3 cellular contexts compared by ENCODE assay signal in the genomic region with DNA sequence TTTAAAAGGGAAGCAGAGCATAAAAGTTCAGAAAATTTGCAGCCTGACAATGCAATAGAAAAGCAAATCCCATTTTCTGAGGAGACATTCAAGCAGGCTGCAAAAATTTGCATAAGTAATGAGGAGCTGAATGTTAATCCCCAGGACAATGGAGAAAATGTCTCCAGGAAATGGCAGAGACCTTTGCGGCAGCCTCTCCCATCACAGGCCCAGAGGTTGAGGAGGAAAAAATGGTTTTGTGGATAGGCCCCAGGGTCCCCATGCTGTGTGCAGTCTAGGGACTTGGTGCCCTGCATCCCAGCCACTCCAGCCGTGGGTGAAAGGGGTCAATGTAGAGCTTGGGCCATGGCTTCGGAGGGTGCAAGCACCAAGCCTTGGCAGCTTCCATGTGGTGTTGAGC.
TF ChIP-seq lines count a peak whose summit lies in the region.

No MANE protein-coding gene starts in this region.

TF ChIP-seq in A549, 52 proteins besides CTCF, POLR2A, EP300 and RAD21:
- TF ChIP-seq ZFP36 (IDR thresholded peaks at IDR 0.05; ENCODE audit: borderline replicate concordance, partially characterized antibody): peak; percentile 81
TF ChIP-seq in A549: peak in this region for 1; not testable (repeated sequence) for 51.

TF ChIP-seq in HEK293, 187 proteins besides CTCF, POLR2A, EP300 and RAD21:
- TF ChIP-seq ZNF585B (tag by site-specific recombination; IDR thresholded peaks at IDR 0.05) (peak; percentile 97), SETDB1 (IDR thresholded peaks at IDR 0.05; ENCODE audit: insufficient read length, low read length) (peak; percentile 39)
TF ChIP-seq in HEK293: peak in this region for 2; not testable (repeated sequence) for 185.

TF ChIP-seq in K562, 482 proteins besides CTCF, POLR2A, EP300 and RAD21:
- TF ChIP-seq ZFP36 (IDR thresholded peaks at IDR 0.05; ENCODE audit: low read depth, low read length, partially characterized antibody): peak; percentile 75
- TF ChIP-seq, protein P1, sequence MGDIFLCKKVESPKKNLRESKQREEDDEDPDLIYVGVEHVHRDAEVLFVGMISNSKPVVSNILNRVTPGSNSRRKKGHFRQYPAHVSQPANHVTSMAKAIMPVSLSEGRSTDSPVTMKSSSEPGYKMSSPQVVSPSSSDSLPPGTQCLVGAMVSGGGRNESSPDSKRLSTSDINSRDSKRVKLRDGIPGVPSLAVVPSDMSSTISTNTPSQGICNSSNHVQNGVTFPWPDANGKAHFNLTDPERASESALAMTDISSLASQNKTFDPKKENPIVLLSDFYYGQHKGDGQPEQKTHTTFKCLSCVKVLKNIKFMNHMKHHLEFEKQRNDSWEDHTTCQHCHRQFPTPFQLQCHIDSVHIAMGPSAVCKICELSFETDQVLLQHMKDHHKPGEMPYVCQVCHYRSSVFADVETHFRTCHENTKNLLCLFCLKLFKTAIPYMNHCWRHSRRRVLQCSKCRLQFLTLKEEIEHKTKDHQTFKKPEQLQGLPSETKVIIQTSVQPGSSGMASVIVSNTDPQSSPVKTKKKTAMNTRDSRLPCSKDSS (IDR thresholded peaks at IDR 0.05; ENCODE audit: low read depth, partially characterized antibody): peak; percentile 29
